In genomic region chr15:63599401-63600000, GRCh38 we compare ENCODE assay signal across 8 cellular contexts. TPM values are rescaled to one million over a fixed set of nuclear protein-coding genes. Genes with fewer than 3 reads are reported as not detected.
DNase-seq lines count a peak whose midpoint lies in the region; ATAC-seq, FAIRE-seq and TF ChIP-seq lines count a peak whose summit lies in the region.

No MANE protein-coding gene starts in this region.

- no peaks in the 10 kb centered on the region for H3K27me3 ChIP-seq in PC-3 (ENCODE audit: low read length)
- H3K27me3 ChIP-seq in left ventricle myocardium inferior (ENCODE audit: low read depth), result no peaks in the 10 kb centered on the region

- H3K27ac ChIP-seq in PC-3 (ENCODE audit: low read length), result peak overlapping the region; percentile 5; the same call in 1 of the 2 replicates
- H3K27ac ChIP-seq in left ventricle myocardium inferior (replicated peaks), result peak overlapping the region; percentile 93

- H2AFZ ChIP-seq in PC-3 (ENCODE audit: low read length), result peak overlapping the region; percentile 73; the same call in 1 of the 2 replicates

- CTCF ChIA-PET in PC-3 (lab: Charles Lee), result interaction anchor here (0.7 to 1.4 kb wide), 5 partner anchors 10 to 472 kb away, joined by 3 to 4 read pairs (median 3); no protein-coding TSS in a partner anchor

- H3K9me3 ChIP-seq in PC-3 (ENCODE audit: low read length) (no peaks in the 10 kb centered on the region), left ventricle myocardium inferior (replicated peaks) (no peaks in the 10 kb centered on the region)

- H4K20me1 ChIP-seq in PC-3 (ENCODE audit: low read length), result no peaks in the 10 kb centered on the region

- H3K4me1 ChIP-seq in PC-3 (ENCODE audit: insufficient read depth, low read length), result peaks cover 7% of the 10 kb centered on the region; the same call in 1 of the 2 replicates
- peaks cover 94% of the 10 kb centered on the region for H3K4me1 ChIP-seq in left ventricle myocardium inferior

- H3F3A ChIP-seq in PC-3 (ENCODE audit: low read length, unreplicated experiment), result no peaks in the 10 kb centered on the region

- TF ChIP-seq CTCF in PC-3 (conservative IDR thresholded peaks at IDR 0.05; ENCODE audit: low read depth, low read length) (peak; percentile 77), left ventricle myocardium inferior (IDR thresholded peaks at IDR 0.05; ENCODE audit: borderline replicate concordance) (peak; percentile 72)

- peak overlapping the region; percentile 99 for H3K4me2 ChIP-seq in PC-3 (ENCODE audit: low read length)

- BruUV-seq in PC-3 (replicated peaks; lab: Mats Ljungman, UMichigan), result no TSS peak

- intact Hi-C loops in PC-3 (cut with micrococcal nuclease), result loop anchor here (1.0 to 5.0 kb wide), 3 partner anchors 132 to 312 kb away; no protein-coding TSS in a partner anchor
- intact Hi-C loops in left ventricle myocardium inferior (cut with micrococcal nuclease), result no loop called here

- H3K4me3 ChIP-seq in PC-3 (ENCODE audit: low read length), result peak overlapping the region; percentile 83
- H3K4me3 ChIP-seq in left ventricle myocardium inferior, result peak overlapping the region; percentile 81

- POLR2A ChIA-PET in PC-3 (lab: Charles Lee; ENCODE audit: unreplicated experiment), result interaction anchor here (0.6 to 0.9 kb wide), 3 partner anchors 94 to 137 kb away, joined by 3 to 5 read pairs (median 3); no protein-coding TSS in a partner anchor

- peak overlapping the region; percentile 75 for H3K9ac ChIP-seq in PC-3 (ENCODE audit: low read length)

- DNase-seq in AML-193 (lab: John Stamatoyannopoulos, UW) (peak; percentile 54 to 67), GM18507 (ENCODE audit: extremely low spot score, insufficient read length, low read depth) (no peak), PC-3 (peak; percentile 69), amniotic epithelial cell (ENCODE audit: low read depth) (peak; percentile 24), left ventricle myocardium inferior (peak; percentile 64), pulmonary artery endothelial cell (ENCODE audit: low read depth, low spot score) (peak; percentile 11), dedifferentiated amniotic fluid mesenchymal stem cell (ENCODE audit: extremely low spot score) (no peak)

- no peaks in the 10 kb centered on the region for H3K9me2 ChIP-seq in PC-3 (replicated peaks; ENCODE audit: low read length)

- H3K79me2 ChIP-seq in PC-3 (ENCODE audit: low read length), result peaks cover 6% of the 10 kb centered on the region

- peak; percentile 51 for FAIRE-seq in GM18507 (lab: Jason Lieb, UNC)

- H3K36me3 ChIP-seq in PC-3 (ENCODE audit: low read depth, low read length) (no peaks in the 10 kb centered on the region), left ventricle myocardium inferior (no peaks in the 10 kb centered on the region)

- ATAC-seq in PC-3 (peak; percentile 48), GM21423 (IDR thresholded peaks at IDR 0.05; ENCODE audit: unreplicated experiment) (no peak)

RNA-seq across cellular contexts. Expression of gene FBXL22, which starts 2.3 kb away (rescaled TPM):
- total RNA-seq in PC-3 (2014; rRNA removed), result 0.46 and 2.0 TPM in 2 replicates
- 29.5 TPM for total RNA-seq in left ventricle myocardium inferior
- total RNA-seq in pulmonary artery endothelial cell, result 0.11 and 0.13 TPM in 2 replicates

Comparison
In these comparisons a context has a peak if more than half of its experiments do, and no peak if none do; other contexts are left out.
1. DNase-seq: peak in AML-193 (2 of 2), PC-3 (single experiment), amniotic epithelial cell (single experiment), left ventricle myocardium inferior (single experiment) and pulmonary artery endothelial cell (single experiment); none in GM18507 (single experiment) and dedifferentiated amniotic fluid mesenchymal stem cell (single experiment).
2. RNA of gene FBXL22, which starts 2.3 kb away (total RNA-seq): 29.5 TPM in left ventricle myocardium inferior (single experiment); 0.46 to 2.0 TPM in PC-3 and 0.11 to 0.13 TPM in pulmonary artery endothelial cell; every median in the first group is over 10 times any median in the second.